In the genomic region with DNA sequence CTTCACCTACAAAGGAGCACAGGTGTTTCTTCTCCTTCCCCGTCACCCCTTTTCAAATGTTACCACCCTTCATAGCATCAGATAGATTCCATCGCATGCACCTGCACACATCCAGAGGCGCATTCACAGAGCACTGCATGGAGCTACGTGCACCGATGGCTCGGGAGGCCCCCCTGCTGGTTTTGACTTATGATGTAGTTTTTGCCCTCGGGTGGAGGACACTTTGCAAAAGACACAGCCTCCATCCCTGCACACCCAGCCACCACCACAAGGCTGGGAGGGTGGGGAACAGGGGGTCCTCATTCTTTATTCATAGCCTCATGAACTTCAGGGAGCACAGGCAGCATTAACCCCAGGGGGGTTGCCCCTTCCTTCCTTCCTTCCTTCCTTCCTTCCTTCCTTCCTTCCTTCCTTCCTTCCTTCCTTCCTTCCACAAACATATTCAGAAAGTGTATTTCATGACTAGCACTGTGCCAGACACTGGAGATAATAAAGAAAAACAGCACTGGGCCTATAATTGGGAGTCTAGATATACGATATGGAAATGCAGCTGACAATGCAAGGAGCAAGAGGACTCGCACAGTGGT, we compare ENCODE assay signal across 1 cellular context. TPM values are rescaled to one million over a fixed set of nuclear protein-coding genes. Genes with fewer than 3 reads are reported as not detected.
"Had no signal": no experiment of that assay in that cellular context is flagged by ENCODE, and none has a peak within 500 bp of the region (broad histone marks: within the 10 kb centered on the region; RNA-seq: fewer than 3 reads in every experiment).

No MANE protein-coding gene starts in this region.

RNA-seq across cellular contexts. Expression of a gene that starts 21.4 kb away (rescaled TPM):
- total RNA-seq: thoracic aorta had no signal
